In genomic region chr9:6655036-6655435, GRCh38 we compare ENCODE assay signal across 12 cellular contexts. TPM values are rescaled to one million over a fixed set of nuclear protein-coding genes. Genes with fewer than 3 reads are reported as not detected.
A peak's percentile ranks its signal among the peaks of the same experiment; 100 is the strongest.
DNase-seq lines count a peak whose midpoint lies in the region; ATAC-seq and TF ChIP-seq lines count a peak whose summit lies in the region.
"Had no signal": no experiment of that assay in that cellular context is flagged by ENCODE, and none has a peak within 500 bp of the region (broad histone marks: within the 10 kb centered on the region; RNA-seq: fewer than 3 reads in every experiment).

No MANE protein-coding gene starts in this region.

- TF ChIP-seq CTCF in SK-N-SH (IDR thresholded peaks at IDR 0.05) = no peak

- no peak overlapping the region for H3K27ac ChIP-seq in SK-N-SH (ENCODE audit: low read depth in 2 of 2, low read length in 1 of 2)

- 95% methylated on average over 7 of the region's 7 CpGs for WGBS in SK-N-SH (ENCODE audit: low lambda C conversion rate)

- no peaks in the 10 kb centered on the region for H3K27me3 ChIP-seq in SK-N-SH (ENCODE audit: insufficient read depth)

- no peaks in the 10 kb centered on the region for H3K9me3 ChIP-seq in SK-N-SH

- H3K36me3 ChIP-seq in SK-N-SH (replicated peaks in 1 of 2; ENCODE audit: control insufficient read depth in 1 of 2, insufficient read depth in 2 of 2, low read length in 1 of 2) = no peaks in the 10 kb centered on the region

- H3K9me3 Mint-ChIP-seq in activated T-helper 17 cell treated with anti-CD3 and anti-CD28 coated beads, Interleukin-2, amount 50 U/mL, for 72 hours = no peaks in the 10 kb centered on the region

- H3K4me1 ChIP-seq in SK-N-SH (ENCODE audit: control insufficient read depth in 1 of 2, insufficient read depth in 2 of 2, low read depth in 1 of 2, low read length in 1 of 2) = no peaks in the 10 kb centered on the region

- POLR2A ChIA-PET in SK-N-SH (lab: Yijun Ruan, JAX) = no interaction called here

- H3K36me3 Mint-ChIP-seq in activated T-helper 17 cell treated with anti-CD3 and anti-CD28 coated beads, Interleukin-2, amount 50 U/mL, for 72 hours (ENCODE audit: low read depth) = no peaks in the 10 kb centered on the region

- TF ChIP-seq RAD21 in SK-N-SH (IDR thresholded peaks at IDR 0.05; ENCODE audit: low read length) = no peak

- no peak overlapping the region for H2AFZ ChIP-seq in SK-N-SH (ENCODE audit: low read depth)

- no peaks in the 10 kb centered on the region for H3K9me2 ChIP-seq in SK-N-SH

- H3F3A ChIP-seq in SK-N-SH (replicated peaks; ENCODE audit: insufficient read depth) = no peaks in the 10 kb centered on the region

- no peak overlapping the region for H3K27ac Mint-ChIP-seq in activated T-helper 17 cell treated with anti-CD3 and anti-CD28 coated beads, Interleukin-2, amount 50 U/mL, for 72 hours

- ATAC-seq in GM18511 (IDR thresholded peaks at IDR 0.05; ENCODE audit: unreplicated experiment) (peak; percentile 95), GM21447 (IDR thresholded peaks at IDR 0.05; ENCODE audit: unreplicated experiment) (peak; percentile 92), HG03103 (IDR thresholded peaks at IDR 0.05; ENCODE audit: low read depth, unreplicated experiment) (peak; percentile 89)
- ATAC-seq in activated T-helper 17 cell treated with anti-CD3 and anti-CD28 coated beads, Interleukin-2, amount 50 U/mL, for 72 hours (replicated peaks) = peak; percentile 12
- ATAC-seq: HCT116 had no signal

- H3K4me1 Mint-ChIP-seq in activated T-helper 17 cell treated with anti-CD3 and anti-CD28 coated beads, Interleukin-2, amount 50 U/mL, for 72 hours = peaks cover 5% of the 10 kb centered on the region

- CTCF ChIA-PET in SK-N-SH (lab: Yijun Ruan, JAX) = interaction anchor here (0.6 to 0.8 kb wide), 2 partner anchors 10 to 20 kb away, joined by 3 read pairs; no protein-coding TSS in a partner anchor

- DNase-seq in occipital lobe (lab: John Stamatoyannopoulos, UW) (no peak), OCI-M2 (lab: John Stamatoyannopoulos, UW; ENCODE audit: unreplicated experiment) (no peak), KG1 (lab: John Stamatoyannopoulos, UW) (no peak), SK-N-SH (no peak)
- DNase-seq: DMS 273 treated with DMSO at 0.1 percent for 48 hours, SHP77 treated with DMSO at 0.1 percent for 48 hours had no signal

- H4K20me1 ChIP-seq in SK-N-SH (ENCODE audit: insufficient read depth) = no peaks in the 10 kb centered on the region

- H3K79me2 ChIP-seq in SK-N-SH (ENCODE audit: insufficient read depth) = no peaks in the 10 kb centered on the region

- peaks cover 18% of the 10 kb centered on the region for H3K27me3 Mint-ChIP-seq in activated T-helper 17 cell treated with anti-CD3 and anti-CD28 coated beads, Interleukin-2, amount 50 U/mL, for 72 hours

- H3K9ac ChIP-seq in SK-N-SH = no peak overlapping the region

- no peak overlapping the region for H3K4me3 ChIP-seq in SK-N-SH (ENCODE audit: low read depth in 2 of 2, low read length in 1 of 2)

- no peak overlapping the region for H3K4me3 Mint-ChIP-seq in activated T-helper 17 cell treated with anti-CD3 and anti-CD28 coated beads, Interleukin-2, amount 50 U/mL, for 72 hours

- no peak overlapping the region for H3K4me2 ChIP-seq in SK-N-SH

- TF ChIP-seq EP300 in SK-N-SH (IDR thresholded peaks at IDR 0.05; ENCODE audit: borderline replicate concordance in 1 of 2, low read depth in 1 of 2, low read length in 1 of 2) = no peak

TF ChIP-seq in SK-N-SH, 30 proteins besides CTCF, POLR2A, EP300 and RAD21:
- TF ChIP-seq MAX (IDR thresholded peaks at IDR 0.05; ENCODE audit: low read depth) (no peak), POLR2AphosphoS5 (IDR thresholded peaks at IDR 0.05; ENCODE audit: low read depth, low read length) (no peak)

RNA-seq across cellular contexts. Expression of gene GLDC, which starts 9.5 kb away (rescaled TPM):
- total RNA-seq in activated T-helper 17 cell treated with anti-CD3 and anti-CD28 coated beads, Interleukin-2, amount 50 U/mL, for 72 hours = 10 to 100 TPM; 17.2 to 19.4 TPM
- 10.0 TPM for total RNA-seq in occipital lobe
- 4.1 TPM in 2 replicates for polyA plus RNA-seq in SK-N-SH (2012; rRNA removed)
- polyA plus RNA-seq in SK-N-SH (2012; cell fraction: cytosol; rRNA removed) = 2.9 and 3.8 TPM in 2 replicates
- 3.4 and 4.8 TPM in 2 replicates for polyA plus RNA-seq in SK-N-SH (2012; cell fraction: nucleus; rRNA removed)
- total RNA-seq: bronchial epithelial cell had no signal

Comparison
In these comparisons a context has a peak if more than half of its experiments do, and no peak if none do; other contexts are left out.
1. ATAC-seq: peak in every context shown above with its lines; median percentile 95 in GM18511; 92 in GM21447; 89 in HG03103; 12 in activated T-helper 17 cell treated with anti-CD3 and anti-CD28 coated beads, Interleukin-2, amount 50 U/mL, for 72 hours.